ENCODE assay signal across 1 cellular context in genomic region chr22:19455585-19456370, GRCh38.
A peak's percentile ranks its signal among the peaks of the same experiment; 100 is the strongest.
TF ChIP-seq lines count a peak whose summit lies in the region.

No MANE protein-coding gene starts in this region.

TF ChIP-seq in endothelial cell of umbilical vein, 7 proteins besides CTCF, POLR2A, EP300 and RAD21:
- TF ChIP-seq FOS (IDR thresholded peaks at IDR 0.05; ENCODE audit: borderline replicate concordance, insufficient read depth, low read length) (peak; percentile 72), JUN (IDR thresholded peaks at IDR 0.05; ENCODE audit: borderline replicate concordance, insufficient read depth, insufficient read length, low read depth) (peak; percentile 57), MYC (IDR thresholded peaks at IDR 0.05; ENCODE audit: low read depth, low read length) (no peak), POLR2AphosphoS5 (IDR thresholded peaks at IDR 0.05; ENCODE audit: insufficient read depth, low read depth, low read length) (peak; percentile 31), EZH2 (IDR thresholded peaks at IDR 0.05; ENCODE audit: borderline replicate concordance, low read depth, low read length, severe bottlenecking) (no peak), MAX (IDR thresholded peaks at IDR 0.05; ENCODE audit: insufficient read depth, insufficient read length) (no peak), GATA2 (IDR thresholded peaks at IDR 0.05; ENCODE audit: insufficient read depth, insufficient read length, low read depth, low read length) (no peak)
